8 cellular contexts compared by ENCODE assay signal in genomic region chr1:153032677-153033308, GRCh38. TPM values are rescaled to one million over a fixed set of nuclear protein-coding genes. Genes with fewer than 3 reads are reported as not detected.
A peak's percentile ranks its signal among the peaks of the same experiment; 100 is the strongest.
DNase-seq lines count a peak whose midpoint lies in the region; ATAC-seq and TF ChIP-seq lines count a peak whose summit lies in the region.

No MANE protein-coding gene starts in this region.

- no peaks in the 10 kb centered on the region for H3K4me1 ChIP-seq in psoas muscle

- no peak overlapping the region for H3K27ac ChIP-seq in psoas muscle

- H3K36me3 ChIP-seq in H7 (replicated peaks; ENCODE audit: control insufficient read depth, insufficient read depth, low read length) = no peaks in the 10 kb centered on the region
- H3K36me3 ChIP-seq in psoas muscle (ENCODE audit: insufficient read depth in 1 of 2, low read depth in 1 of 2) = no peaks in the 10 kb centered on the region

- ATAC-seq in SK-N-SH treated with all-trans-retinoic acid at 6 μM for 48 hours (peak; percentile 98), GM21360 (IDR thresholded peaks at IDR 0.05; ENCODE audit: unreplicated experiment) (no peak), psoas muscle (no peak), HG02798 (IDR thresholded peaks at IDR 0.05; ENCODE audit: poor library complexity, unreplicated experiment) (no peak)

- 19 to 38% (median 36%) methylated on average over 3 of the region's 3 CpGs for WGBS in psoas muscle, 3 donors

- DNase-seq in ACHN (peak; percentile 75), H7 (peak; percentile 72), iPS-NIHi11 (ENCODE audit: low spot score) (peak; percentile 20), GDM1 (lab: John Stamatoyannopoulos, UW) (no peak), psoas muscle (no peak)

- H3K27me3 ChIP-seq in H7 (ENCODE audit: control insufficient read depth, insufficient read depth, low read length) (no peaks in the 10 kb centered on the region), psoas muscle (ENCODE audit: insufficient read depth in 3 of 3, low read length in 2 of 3) (no peaks in the 10 kb centered on the region)

- H3K4me3 ChIP-seq in H7 (ENCODE audit: insufficient read depth, low read depth, low read length) (no peak overlapping the region), psoas muscle (no peak overlapping the region)

- in situ Hi-C loops in ACHN (cut with HindIII; ENCODE audit: low pct_ligation_motif_present, low pct_unique_long_range_greater_than_20kb, low sequenced_read_pairs) = no loop called here

- no peaks in the 10 kb centered on the region for H3K9me3 ChIP-seq in psoas muscle

- no peak for TF ChIP-seq CTCF in psoas muscle (IDR thresholded peaks at IDR 0.05)

- intact Hi-C loops in psoas muscle (cut with DNase I) = no loop called here

TF ChIP-seq in SK-N-SH treated with all-trans-retinoic acid at 6 μM for 48 hours, 23 proteins besides CTCF, POLR2A, EP300 and RAD21:
- TF ChIP-seq ZNF565 (CRISPR knock-in tag; conservative IDR thresholded peaks at IDR 0.05; ENCODE audit: low read depth) (no peak), ZFP30 (CRISPR knock-in tag; IDR thresholded peaks at IDR 0.05) (no peak), ZNF70 (CRISPR knock-in tag; IDR thresholded peaks at IDR 0.05) (no peak), TOX (CRISPR knock-in tag; IDR thresholded peaks at IDR 0.05; ENCODE audit: borderline replicate concordance) (no peak), SNAI2 (CRISPR knock-in tag; IDR thresholded peaks at IDR 0.05) (no peak), TCF4 (CRISPR knock-in tag; IDR thresholded peaks at IDR 0.05; ENCODE audit: borderline replicate concordance) (no peak), GLIS3 (CRISPR knock-in tag; IDR thresholded peaks at IDR 0.05) (no peak), ZNF8 (CRISPR knock-in tag; IDR thresholded peaks at IDR 0.05) (no peak), ZFP3 (CRISPR knock-in tag; IDR thresholded peaks at IDR 0.05) (no peak), CSDC2 (CRISPR knock-in tag; IDR thresholded peaks at IDR 0.05) (no peak), ARNTL (CRISPR knock-in tag; IDR thresholded peaks at IDR 0.05; ENCODE audit: borderline replicate concordance, low read depth) (no peak), ZC3H10 (CRISPR knock-in tag; IDR thresholded peaks at IDR 0.05) (no peak)
- TF ChIP-seq, protein P1, sequence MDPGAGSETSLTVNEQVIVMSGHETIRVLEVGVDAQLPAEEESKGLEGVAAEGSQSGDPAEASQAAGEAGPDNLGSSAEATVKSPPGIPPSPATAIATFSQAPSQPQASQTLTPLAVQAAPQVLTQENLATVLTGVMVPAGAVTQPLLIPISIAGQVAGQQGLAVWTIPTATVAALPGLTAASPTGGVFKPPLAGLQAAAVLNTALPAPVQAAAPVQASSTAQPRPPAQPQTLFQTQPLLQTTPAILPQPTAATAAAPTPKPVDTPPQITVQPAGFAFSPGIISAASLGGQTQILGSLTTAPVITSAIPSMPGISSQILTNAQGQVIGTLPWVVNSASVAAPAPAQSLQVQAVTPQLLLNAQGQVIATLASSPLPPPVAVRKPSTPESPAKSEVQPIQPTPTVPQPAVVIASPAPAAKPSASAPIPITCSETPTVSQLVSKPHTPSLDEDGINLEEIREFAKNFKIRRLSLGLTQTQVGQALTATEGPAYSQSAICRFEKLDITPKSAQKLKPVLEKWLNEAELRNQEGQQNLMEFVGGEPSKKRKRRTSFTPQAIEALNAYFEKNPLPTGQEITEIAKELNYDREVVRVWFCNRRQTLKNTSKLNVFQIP (CRISPR knock-in tag; IDR thresholded peaks at IDR 0.05; ENCODE audit: borderline replicate concordance, low read depth) = no peak

RNA-seq across cellular contexts. Expression of gene SPRR1B, which starts 1.8 kb away (rescaled TPM):
- not detected in 2 replicates for total RNA-seq in H7 (2014; rRNA removed; shearing (Covaris generic))
- not detected for total RNA-seq in psoas muscle
- under 1 TPM in 1 of 3 donors, not detected in 2; 0.23 TPM for polyA plus RNA-seq in psoas muscle

RNA-seq across cellular contexts. Expression of gene SPRR2D, which starts 8.1 kb away (rescaled TPM):
- not detected in 2 replicates for total RNA-seq in H7 (2014; rRNA removed; shearing (Covaris generic))
- total RNA-seq in psoas muscle = not detected
- not detected for polyA plus RNA-seq in psoas muscle

RNA-seq across cellular contexts. Expression of gene SPRR2A, which starts 24.5 kb away (rescaled TPM):
- total RNA-seq in H7 (2014; rRNA removed; shearing (Covaris generic)) = not detected in 2 replicates
- total RNA-seq in psoas muscle = under 1 TPM in 2 of 4 donors, not detected in 2; 0.34 to 0.56 TPM
- under 1 TPM in 1 of 3 donors, not detected in 2; 0.22 TPM for polyA plus RNA-seq in psoas muscle

RNA-seq across cellular contexts. Expression of gene SPRR3, which starts 31.2 kb away (rescaled TPM):
- total RNA-seq in H7 (2014; rRNA removed; shearing (Covaris generic)) = not detected in 2 replicates
- total RNA-seq in psoas muscle = 1 to 10 TPM in 1 of 4 donors, under 1 TPM in 1, not detected in 2; 0.32 to 1.1 TPM
- 1 to 10 TPM in 1 of 3 donors, under 1 TPM in 1, not detected in 1; 0.82 to 1.2 TPM for polyA plus RNA-seq in psoas muscle

RNA-seq across cellular contexts. Expression of gene SPRR2B, which starts 38.6 kb away (rescaled TPM):
- total RNA-seq in H7 (2014; rRNA removed; shearing (Covaris generic)) = not detected in 2 replicates
- total RNA-seq in psoas muscle = not detected
- polyA plus RNA-seq in psoas muscle = not detected

Comparison
In these comparisons a context has a peak if more than half of its experiments do, and no peak if none do; other contexts are left out.
1. DNase-seq: peak in ACHN (single experiment), H7 (single experiment) and iPS-NIHi11 (single experiment); none in GDM1 (single experiment) and psoas muscle (0 of 2).